ENCODE assay signal across 1 cellular context in the genomic region with DNA sequence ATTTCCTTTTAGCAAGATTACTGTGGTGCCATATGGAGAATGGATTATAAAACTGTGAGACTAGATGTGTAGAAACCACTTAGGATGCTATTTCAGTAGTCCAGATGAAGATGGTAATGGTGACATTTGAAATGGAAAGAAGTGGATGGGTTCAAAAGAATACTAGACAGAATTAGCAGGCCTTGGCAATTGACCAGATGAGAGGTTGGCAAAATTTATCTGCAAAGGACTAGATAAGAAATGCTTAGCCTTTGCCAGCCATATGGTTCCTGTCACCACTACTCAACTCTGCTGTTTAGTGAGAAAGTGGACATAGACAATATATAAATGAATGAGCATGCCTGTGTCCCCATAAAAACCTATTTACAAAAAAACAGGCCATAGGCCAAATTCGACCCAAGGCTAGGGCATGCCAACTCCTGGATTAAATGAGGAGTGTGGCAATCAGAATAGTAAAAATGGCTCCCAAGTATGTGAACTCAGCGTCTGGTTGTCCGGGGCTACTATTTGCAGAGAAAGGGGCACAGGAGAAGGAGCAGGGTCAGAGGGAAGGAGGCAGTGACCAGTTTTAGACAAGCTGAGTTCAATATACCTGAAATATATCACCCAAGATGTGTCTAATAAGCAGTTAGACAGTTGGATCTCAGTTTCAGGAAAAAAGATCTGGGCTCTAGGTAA.
A peak's percentile ranks its signal among the peaks of the same experiment; 100 is the strongest.
TF ChIP-seq lines count a peak whose summit lies in the region.

No MANE protein-coding gene starts in this region.

TF ChIP-seq in SK-N-SH, 30 proteins besides CTCF, POLR2A, EP300 and RAD21:
- TF ChIP-seq NFIC (IDR thresholded peaks at IDR 0.05; ENCODE audit: borderline replicate concordance) (no peak), TCF12 (IDR thresholded peaks at IDR 0.05) (peak; percentile 28)
